7 cellular contexts compared by ENCODE assay signal in genomic region chr1:157488160-157488559, GRCh38.
"Had no signal": no experiment of that assay in that cellular context is flagged by ENCODE, and none has a peak within 500 bp of the region (broad histone marks: within the 10 kb centered on the region; RNA-seq: fewer than 3 reads in every experiment).

No MANE protein-coding gene starts in this region.

- DNase-seq: H9, HCEC 1CT, IMR-90 had no signal

- H3K27ac Mint-ChIP-seq: GM23338, H9 had no signal

- H3K4me1 Mint-ChIP-seq: GM23338 had no signal

- H3K4me3 Mint-ChIP-seq: GM23338, H9 had no signal

- ATAC-seq: GM23338 had no signal

- H3K4me2 ChIP-seq: GM23338 had no signal

- H2AFZ ChIP-seq: GM23338 had no signal

- FAIRE-seq: H1, H54, HTR-8/SVneo had no signal

- H3K4me3 ChIP-seq: GM23338 had no signal

- H3K9me3 Mint-ChIP-seq: GM23338, H9 had no signal
